Comparison of ENCODE assay signal across 23 cellular contexts in the genomic region with DNA sequence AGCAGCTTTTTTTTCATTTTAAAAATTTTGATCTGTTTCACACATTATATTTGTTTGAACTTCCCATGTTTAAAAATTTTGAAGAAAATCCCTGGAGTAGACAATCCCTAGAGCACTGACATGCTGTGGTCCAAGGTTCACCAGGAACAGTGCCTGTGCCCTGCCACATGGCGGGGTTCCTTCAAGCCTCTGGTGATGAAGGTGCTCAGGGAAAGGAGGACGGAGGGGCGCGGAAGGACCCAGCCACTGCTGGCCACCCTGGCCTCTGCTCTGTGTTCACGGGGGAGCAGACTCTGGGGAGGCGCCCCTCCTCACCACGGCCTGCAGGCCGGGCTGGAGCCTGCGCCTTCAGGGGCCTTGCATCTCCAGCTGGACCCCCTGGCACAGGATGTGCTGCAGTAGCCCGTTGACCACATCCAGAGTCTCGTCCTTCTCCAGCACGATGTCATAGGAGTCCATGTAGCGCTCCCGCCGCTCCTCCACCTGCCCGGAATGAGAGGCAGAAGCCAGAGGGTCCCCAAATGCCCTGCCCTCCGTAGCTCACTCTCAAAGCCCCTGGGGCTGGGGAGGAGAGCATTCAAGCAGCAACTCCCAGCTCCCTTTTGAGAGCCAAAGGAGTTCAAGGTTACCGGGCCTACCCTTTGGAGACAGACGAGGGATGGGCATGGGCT. TPM values are rescaled to one million over a fixed set of nuclear protein-coding genes. Genes with fewer than 3 reads are reported as not detected.
"Had no signal": no experiment of that assay in that cellular context is flagged by ENCODE, and none has a peak within 500 bp of the region (broad histone marks: within the 10 kb centered on the region; RNA-seq: fewer than 3 reads in every experiment).

No MANE protein-coding gene starts in this region.

- H3K9me3 ChIP-seq: gastrocnemius medialis, heart left ventricle, ovary, right lobe of liver had no signal

- ATAC-seq: activated CD8-positive, alpha-beta memory T cell treated with anti-CD3 and anti-CD28 coated beads, Interleukin-2, amount 10 ng/mL, durations not matched to agents 7 days and 5 days; gastrocnemius medialis; right lobe of liver; stimulated activated naive CD8-positive, alpha-beta T cell treated with anti-CD3 and anti-CD28 coated beads, Interleukin-15, Interleukin-2, amounts not matched to agents 100 U/mL and 50 U/mL, for 24 hours had no signal

- H3K36me3 ChIP-seq: ovary had no signal

- DNase-seq: activated CD4-positive, alpha-beta T cell treated with anti-CD3 and anti-CD28 coated beads, Interleukin-2, amount 50 U/mL, for 4 hours; activated CD4-positive, CD25-positive, alpha-beta regulatory T cell treated with anti-CD3 and anti-CD28 coated beads, Interleukin-2, amount 50 U/mL, for 72 hours; activated CD8-positive, alpha-beta memory T cell treated with anti-CD3 and anti-CD28 coated beads, Interleukin-2, amount 10 ng/mL, durations not matched to agents 7 days and 5 days; activated naive CD4-positive, alpha-beta T cell treated with anti-CD3 and anti-CD28 coated beads, Interleukin-2, amount 10 ng/mL, durations not matched to agents 7 days and 5 days; activated T-cell treated with anti-CD3 and anti-CD28 coated beads, Interleukin-2, amount 50 U/mL, for 1 hour; dorsolateral prefrontal cortex; endodermal cell; erythroblast; gastrocnemius medialis; immature natural killer cell; midbrain; stimulated activated CD4-positive, alpha-beta T cell treated with anti-CD3 and anti-CD28 coated beads, Interleukin-4, amount 100 ng/mL, for 4 hours; stimulated activated CD8-positive, alpha-beta memory T cell treated with anti-CD3 and anti-CD28 coated beads, Interleukin-4, amount 100 ng/mL, for 48 hours; stimulated activated naive CD8-positive, alpha-beta T cell treated with anti-CD3 and anti-CD28 coated beads, Interleukin-15, Interleukin-2, amounts not matched to agents 100 U/mL and 50 U/mL, for 24 hours; T-helper 9 cell; trophoblast cell had no signal

- H3K4me3 ChIP-seq: dorsolateral prefrontal cortex, gastrocnemius medialis, heart left ventricle, ovary, right lobe of liver, smooth muscle cell had no signal

- H3K4me1 ChIP-seq: gastrocnemius medialis, heart left ventricle, right lobe of liver had no signal

- H3K27ac ChIP-seq: dorsolateral prefrontal cortex, gastrocnemius medialis, heart left ventricle, ovary, right lobe of liver had no signal

- H3K27me3 ChIP-seq: dorsolateral prefrontal cortex, gastrocnemius medialis, heart left ventricle, ovary, right lobe of liver had no signal

RNA-seq across cellular contexts. Expression of gene KLHL10, which starts 12.3 kb away (rescaled TPM):
- total RNA-seq: activated CD8-positive, alpha-beta memory T cell treated with anti-CD3 and anti-CD28 coated beads, Interleukin-2, amount 10 ng/mL, durations not matched to agents 7 days and 5 days; lung microvascular endothelial cell; neural crest cell; pulmonary artery endothelial cell; right lobe of liver; smooth muscle cell had no signal
- polyA plus RNA-seq: smooth muscle cell had no signal
